Comparison of ENCODE assay signal across 1 cellular context in the genomic region with DNA sequence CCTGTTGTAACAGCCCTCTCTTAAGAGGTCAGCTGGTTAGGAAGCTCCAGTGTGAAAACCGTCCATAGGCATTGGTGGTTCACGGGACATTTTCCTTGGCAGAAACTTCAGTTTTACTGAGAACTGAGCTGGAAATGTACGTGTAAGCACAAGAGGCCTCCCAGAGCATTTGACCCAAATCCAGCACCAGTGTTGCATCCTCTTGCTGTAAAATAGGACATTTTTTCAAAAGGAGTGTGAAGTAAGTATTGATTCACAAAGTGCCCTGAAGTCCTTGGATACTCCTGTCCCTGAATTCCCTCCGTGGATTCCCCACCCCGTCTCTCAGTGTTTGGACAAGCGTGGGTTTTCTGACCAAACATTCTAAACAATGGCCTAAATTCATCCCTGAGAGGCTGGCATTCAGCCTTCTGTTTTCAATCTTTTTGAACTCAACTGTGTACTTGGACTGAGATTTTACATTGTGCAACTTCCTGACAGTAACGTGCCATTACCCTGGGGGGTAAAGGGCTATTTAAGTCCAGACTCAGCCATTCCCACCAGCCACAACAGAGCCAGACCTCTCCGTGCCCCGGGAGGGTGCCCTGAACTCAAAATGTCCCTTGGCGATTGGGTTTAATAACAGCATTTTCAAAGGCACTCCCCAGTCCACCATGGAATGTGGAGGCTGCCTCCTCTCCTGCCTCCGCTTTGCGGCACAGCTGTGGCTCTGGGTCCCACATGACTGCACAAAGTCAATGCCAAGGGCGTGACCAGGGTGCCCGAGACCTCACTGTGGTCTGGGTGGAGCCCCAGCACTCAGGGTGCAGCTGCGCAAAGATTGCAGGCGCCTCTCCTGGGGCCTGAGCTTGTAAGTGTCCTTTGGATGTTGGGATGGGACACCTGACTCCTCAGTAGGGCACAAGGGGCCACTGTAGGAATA.
TF ChIP-seq lines count a peak whose summit lies in the region.

No MANE protein-coding gene starts in this region.

TF ChIP-seq in HepG2, 621 proteins besides CTCF, POLR2A, EP300 and RAD21 (continued from another document and continues in another):
- TF ChIP-seq, protein P1, sequence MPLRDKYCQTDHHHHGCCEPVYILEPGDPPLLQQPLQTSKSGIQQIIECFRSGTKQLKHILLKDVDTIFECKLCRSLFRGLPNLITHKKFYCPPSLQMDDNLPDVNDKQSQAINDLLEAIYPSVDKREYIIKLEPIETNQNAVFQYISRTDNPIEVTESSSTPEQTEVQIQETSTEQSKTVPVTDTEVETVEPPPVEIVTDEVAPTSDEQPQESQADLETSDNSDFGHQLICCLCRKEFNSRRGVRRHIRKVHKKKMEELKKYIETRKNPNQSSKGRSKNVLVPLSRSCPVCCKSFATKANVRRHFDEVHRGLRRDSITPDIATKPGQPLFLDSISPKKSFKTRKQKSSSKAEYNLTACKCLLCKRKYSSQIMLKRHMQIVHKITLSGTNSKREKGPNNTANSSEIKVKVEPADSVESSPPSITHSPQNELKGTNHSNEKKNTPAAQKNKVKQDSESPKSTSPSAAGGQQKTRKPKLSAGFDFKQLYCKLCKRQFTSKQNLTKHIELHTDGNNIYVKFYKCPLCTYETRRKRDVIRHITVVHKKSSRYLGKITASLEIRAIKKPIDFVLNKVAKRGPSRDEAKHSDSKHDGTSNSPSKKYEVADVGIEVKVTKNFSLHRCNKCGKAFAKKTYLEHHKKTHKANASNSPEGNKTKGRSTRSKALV (CRISPR knock-in tag; IDR thresholded peaks at IDR 0.05) = peak; percentile 90; the same call in 1 of the 2 replicates
- TF ChIP-seq, protein P2, sequence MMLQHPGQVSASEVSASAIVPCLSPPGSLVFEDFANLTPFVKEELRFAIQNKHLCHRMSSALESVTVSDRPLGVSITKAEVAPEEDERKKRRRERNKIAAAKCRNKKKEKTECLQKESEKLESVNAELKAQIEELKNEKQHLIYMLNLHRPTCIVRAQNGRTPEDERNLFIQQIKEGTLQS (CRISPR knock-in tag; IDR thresholded peaks at IDR 0.05) = no peak; the same call in 1 of the 2 replicates
- TF ChIP-seq ZNF567 (CRISPR knock-in tag; IDR thresholded peaks at IDR 0.05; ENCODE audit: borderline replicate concordance) (peak; percentile 91; the same call in 1 of the 2 replicates), DPF2 (CRISPR knock-in tag; IDR thresholded peaks at IDR 0.05; ENCODE audit: borderline replicate concordance, low read depth) (peak; percentile 92), ZNF780A (CRISPR knock-in tag; IDR thresholded peaks at IDR 0.05) (peak; percentile 74; the same call in 1 of the 2 replicates), ZFP36L1 (CRISPR knock-in tag; IDR thresholded peaks at IDR 0.05) (0 out of 2 replicates have a peak, but pooled peaks have one; percentile 57), ZNF616 (CRISPR knock-in tag; IDR thresholded peaks at IDR 0.05; ENCODE audit: low read depth) (0 out of 2 replicates have a peak, but pooled peaks have one; percentile 81), SP4 (CRISPR knock-in tag; IDR thresholded peaks at IDR 0.05) (peak; percentile 47), ZNF160 (CRISPR knock-in tag; IDR thresholded peaks at IDR 0.05) (peak; percentile 68; the same call in 1 of the 2 replicates), JUND (CRISPR knock-in tag; IDR thresholded peaks at IDR 0.05) (peak; percentile 54; the same call in 1 of the 2 replicates), MTA1 (CRISPR knock-in tag; IDR thresholded peaks at IDR 0.05; ENCODE audit: borderline replicate concordance) (peak; percentile 94), ZNF430 (CRISPR knock-in tag; IDR thresholded peaks at IDR 0.05) (peak; percentile 79), HCFC1 (IDR thresholded peaks at IDR 0.05; ENCODE audit: low read depth, low read length) (no peak), SIX1 (CRISPR knock-in tag; IDR thresholded peaks at IDR 0.05; ENCODE audit: borderline replicate concordance) (peak; percentile 79; the same call in 1 of the 2 replicates), NCOA5 (CRISPR knock-in tag; IDR thresholded peaks at IDR 0.05) (no peak), TCF12 (IDR thresholded peaks at IDR 0.05) (no peak), TCF12 (CRISPR knock-in tag; IDR thresholded peaks at IDR 0.05) (peak; percentile 98), ONECUT2 (CRISPR knock-in tag; IDR thresholded peaks at IDR 0.05) (peak; percentile 93), NFIC (IDR thresholded peaks at IDR 0.05; ENCODE audit: low read length) (peak; percentile 97), HDAC1 (CRISPR knock-in tag; IDR thresholded peaks at IDR 0.05) (peak; percentile 99), ZBTB21 (CRISPR knock-in tag; IDR thresholded peaks at IDR 0.05) (peak; percentile 50; the same call in 1 of the 2 replicates), FOXJ3 (CRISPR knock-in tag; IDR thresholded peaks at IDR 0.05; ENCODE audit: borderline replicate concordance) (peak; percentile 99), HOXD1 (CRISPR knock-in tag; IDR thresholded peaks at IDR 0.05) (peak; percentile 96), ZFP36 (IDR thresholded peaks at IDR 0.05; ENCODE audit: borderline replicate concordance, low read depth, low read length, partially characterized antibody) (no peak), ZNF607 (CRISPR knock-in tag; IDR thresholded peaks at IDR 0.05; ENCODE audit: borderline replicate concordance) (peak; percentile 6; the same call in 1 of the 2 replicates), NFYC (CRISPR knock-in tag; IDR thresholded peaks at IDR 0.05) (no peak), SUZ12 (IDR thresholded peaks at IDR 0.05; ENCODE audit: low read depth, low read length) (no peak), SOX6 (IDR thresholded peaks at IDR 0.05) (no peak), SOX6 (CRISPR knock-in tag; IDR thresholded peaks at IDR 0.05) (peak; percentile 100), ZNF552 (CRISPR knock-in tag; IDR thresholded peaks at IDR 0.05; ENCODE audit: borderline replicate concordance) (peak; percentile 66), ZNF747 (CRISPR knock-in tag; IDR thresholded peaks at IDR 0.05; ENCODE audit: borderline replicate concordance) (peak; percentile 94; the same call in 1 of the 2 replicates), PHB2 (IDR thresholded peaks at IDR 0.05; ENCODE audit: partially characterized antibody) (no peak), ZNF547 (CRISPR knock-in tag; IDR thresholded peaks at IDR 0.05) (0 out of 2 replicates have a peak, but pooled peaks have one; percentile 42), JUNB (CRISPR knock-in tag; IDR thresholded peaks at IDR 0.05; ENCODE audit: borderline replicate concordance) (peak; percentile 37; the same call in 1 of the 2 replicates), ZFP37 (CRISPR knock-in tag; IDR thresholded peaks at IDR 0.05; ENCODE audit: borderline replicate concordance) (no peak), STAG1 (CRISPR knock-in tag; IDR thresholded peaks at IDR 0.05) (peak; percentile 57), PHF21A (CRISPR knock-in tag; IDR thresholded peaks at IDR 0.05) (peak; percentile 99), ZNF563 (CRISPR knock-in tag; IDR thresholded peaks at IDR 0.05) (peak; percentile 62; the same call in 1 of the 2 replicates), ZNF337 (CRISPR knock-in tag; IDR thresholded peaks at IDR 0.05; ENCODE audit: borderline replicate concordance, low read depth) (peak; percentile 80; the same call in 1 of the 2 replicates), SMARCC2 (IDR thresholded peaks at IDR 0.05) (peak; percentile 58), GZF1 (CRISPR knock-in tag; IDR thresholded peaks at IDR 0.05) (peak; percentile 87; the same call in 1 of the 2 replicates), PRPF4 (IDR thresholded peaks at IDR 0.05; ENCODE audit: low read depth, low read length, poor library complexity, severe bottlenecking) (no peak), NR2C2 (CRISPR knock-in tag; IDR thresholded peaks at IDR 0.05; ENCODE audit: borderline replicate concordance) (peak; percentile 96), ZNF577 (CRISPR knock-in tag; IDR thresholded peaks at IDR 0.05; ENCODE audit: borderline replicate concordance, low read depth) (no peak), ZNF7 (CRISPR knock-in tag; IDR thresholded peaks at IDR 0.05) (no peak), HMG20A (CRISPR knock-in tag; IDR thresholded peaks at IDR 0.05; ENCODE audit: borderline replicate concordance) (peak; percentile 100), TEAD2 (CRISPR knock-in tag; IDR thresholded peaks at IDR 0.05) (0 out of 2 replicates have a peak, but pooled peaks have one; percentile 54), FOXP1 (IDR thresholded peaks at IDR 0.05) (no peak; the same call in 1 of the 2 replicates), FOXP1 (CRISPR knock-in tag; IDR thresholded peaks at IDR 0.05) (peak; percentile 98), DR1 (CRISPR knock-in tag; IDR thresholded peaks at IDR 0.05) (peak; percentile 77; the same call in 1 of the 2 replicates), GABPB1 (CRISPR knock-in tag; IDR thresholded peaks at IDR 0.05) (peak; percentile 75; the same call in 1 of the 2 replicates), JDP2 (CRISPR knock-in tag; IDR thresholded peaks at IDR 0.05; ENCODE audit: borderline replicate concordance) (no peak; the same call in 1 of the 2 replicates)
- TF ChIP-seq, protein P3, sequence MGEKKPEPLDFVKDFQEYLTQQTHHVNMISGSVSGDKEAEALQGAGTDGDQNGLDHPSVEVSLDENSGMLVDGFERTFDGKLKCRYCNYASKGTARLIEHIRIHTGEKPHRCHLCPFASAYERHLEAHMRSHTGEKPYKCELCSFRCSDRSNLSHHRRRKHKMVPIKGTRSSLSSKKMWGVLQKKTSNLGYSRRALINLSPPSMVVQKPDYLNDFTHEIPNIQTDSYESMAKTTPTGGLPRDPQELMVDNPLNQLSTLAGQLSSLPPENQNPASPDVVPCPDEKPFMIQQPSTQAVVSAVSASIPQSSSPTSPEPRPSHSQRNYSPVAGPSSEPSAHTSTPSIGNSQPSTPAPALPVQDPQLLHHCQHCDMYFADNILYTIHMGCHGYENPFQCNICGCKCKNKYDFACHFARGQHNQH (CRISPR knock-in tag; IDR thresholded peaks at IDR 0.05) = peak; percentile 99
- TF ChIP-seq, protein P4, sequence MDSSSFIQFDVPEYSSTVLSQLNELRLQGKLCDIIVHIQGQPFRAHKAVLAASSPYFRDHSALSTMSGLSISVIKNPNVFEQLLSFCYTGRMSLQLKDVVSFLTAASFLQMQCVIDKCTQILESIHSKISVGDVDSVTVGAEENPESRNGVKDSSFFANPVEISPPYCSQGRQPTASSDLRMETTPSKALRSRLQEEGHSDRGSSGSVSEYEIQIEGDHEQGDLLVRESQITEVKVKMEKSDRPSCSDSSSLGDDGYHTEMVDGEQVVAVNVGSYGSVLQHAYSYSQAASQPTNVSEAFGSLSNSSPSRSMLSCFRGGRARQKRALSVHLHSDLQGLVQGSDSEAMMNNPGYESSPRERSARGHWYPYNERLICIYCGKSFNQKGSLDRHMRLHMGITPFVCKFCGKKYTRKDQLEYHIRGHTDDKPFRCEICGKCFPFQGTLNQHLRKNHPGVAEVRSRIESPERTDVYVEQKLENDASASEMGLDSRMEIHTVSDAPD (CRISPR knock-in tag; IDR thresholded peaks at IDR 0.05) = peak; percentile 98
- TF ChIP-seq, protein P5, sequence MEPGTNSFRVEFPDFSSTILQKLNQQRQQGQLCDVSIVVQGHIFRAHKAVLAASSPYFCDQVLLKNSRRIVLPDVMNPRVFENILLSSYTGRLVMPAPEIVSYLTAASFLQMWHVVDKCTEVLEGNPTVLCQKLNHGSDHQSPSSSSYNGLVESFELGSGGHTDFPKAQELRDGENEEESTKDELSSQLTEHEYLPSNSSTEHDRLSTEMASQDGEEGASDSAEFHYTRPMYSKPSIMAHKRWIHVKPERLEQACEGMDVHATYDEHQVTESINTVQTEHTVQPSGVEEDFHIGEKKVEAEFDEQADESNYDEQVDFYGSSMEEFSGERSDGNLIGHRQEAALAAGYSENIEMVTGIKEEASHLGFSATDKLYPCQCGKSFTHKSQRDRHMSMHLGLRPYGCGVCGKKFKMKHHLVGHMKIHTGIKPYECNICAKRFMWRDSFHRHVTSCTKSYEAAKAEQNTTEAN (CRISPR knock-in tag; conservative IDR thresholded peaks at IDR 0.05) = peak; percentile 95
- TF ChIP-seq, protein P6, sequence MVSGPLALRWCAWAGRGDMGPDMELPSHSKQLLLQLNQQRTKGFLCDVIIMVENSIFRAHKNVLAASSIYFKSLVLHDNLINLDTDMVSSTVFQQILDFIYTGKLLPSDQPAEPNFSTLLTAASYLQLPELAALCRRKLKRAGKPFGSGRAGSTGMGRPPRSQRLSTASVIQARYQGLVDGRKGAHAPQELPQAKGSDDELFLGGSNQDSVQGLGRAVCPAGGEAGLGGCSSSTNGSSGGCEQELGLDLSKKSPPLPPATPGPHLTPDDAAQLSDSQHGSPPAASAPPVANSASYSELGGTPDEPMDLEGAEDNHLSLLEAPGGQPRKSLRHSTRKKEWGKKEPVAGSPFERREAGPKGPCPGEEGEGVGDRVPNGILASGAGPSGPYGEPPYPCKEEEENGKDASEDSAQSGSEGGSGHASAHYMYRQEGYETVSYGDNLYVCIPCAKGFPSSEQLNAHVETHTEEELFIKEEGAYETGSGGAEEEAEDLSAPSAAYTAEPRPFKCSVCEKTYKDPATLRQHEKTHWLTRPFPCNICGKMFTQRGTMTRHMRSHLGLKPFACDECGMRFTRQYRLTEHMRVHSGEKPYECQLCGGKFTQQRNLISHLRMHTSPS (CRISPR knock-in tag; IDR thresholded peaks at IDR 0.05; ENCODE audit: low read depth) = peak; percentile 90
- TF ChIP-seq, protein P7, sequence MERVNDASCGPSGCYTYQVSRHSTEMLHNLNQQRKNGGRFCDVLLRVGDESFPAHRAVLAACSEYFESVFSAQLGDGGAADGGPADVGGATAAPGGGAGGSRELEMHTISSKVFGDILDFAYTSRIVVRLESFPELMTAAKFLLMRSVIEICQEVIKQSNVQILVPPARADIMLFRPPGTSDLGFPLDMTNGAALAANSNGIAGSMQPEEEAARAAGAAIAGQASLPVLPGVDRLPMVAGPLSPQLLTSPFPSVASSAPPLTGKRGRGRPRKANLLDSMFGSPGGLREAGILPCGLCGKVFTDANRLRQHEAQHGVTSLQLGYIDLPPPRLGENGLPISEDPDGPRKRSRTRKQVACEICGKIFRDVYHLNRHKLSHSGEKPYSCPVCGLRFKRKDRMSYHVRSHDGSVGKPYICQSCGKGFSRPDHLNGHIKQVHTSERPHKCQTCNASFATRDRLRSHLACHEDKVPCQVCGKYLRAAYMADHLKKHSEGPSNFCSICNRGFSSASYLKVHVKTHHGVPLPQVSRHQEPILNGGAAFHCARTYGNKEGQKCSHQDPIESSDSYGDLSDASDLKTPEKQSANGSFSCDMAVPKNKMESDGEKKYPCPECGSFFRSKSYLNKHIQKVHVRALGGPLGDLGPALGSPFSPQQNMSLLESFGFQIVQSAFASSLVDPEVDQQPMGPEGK (CRISPR knock-in tag; IDR thresholded peaks at IDR 0.05) = peak; percentile 99
- TF ChIP-seq, protein P8, sequence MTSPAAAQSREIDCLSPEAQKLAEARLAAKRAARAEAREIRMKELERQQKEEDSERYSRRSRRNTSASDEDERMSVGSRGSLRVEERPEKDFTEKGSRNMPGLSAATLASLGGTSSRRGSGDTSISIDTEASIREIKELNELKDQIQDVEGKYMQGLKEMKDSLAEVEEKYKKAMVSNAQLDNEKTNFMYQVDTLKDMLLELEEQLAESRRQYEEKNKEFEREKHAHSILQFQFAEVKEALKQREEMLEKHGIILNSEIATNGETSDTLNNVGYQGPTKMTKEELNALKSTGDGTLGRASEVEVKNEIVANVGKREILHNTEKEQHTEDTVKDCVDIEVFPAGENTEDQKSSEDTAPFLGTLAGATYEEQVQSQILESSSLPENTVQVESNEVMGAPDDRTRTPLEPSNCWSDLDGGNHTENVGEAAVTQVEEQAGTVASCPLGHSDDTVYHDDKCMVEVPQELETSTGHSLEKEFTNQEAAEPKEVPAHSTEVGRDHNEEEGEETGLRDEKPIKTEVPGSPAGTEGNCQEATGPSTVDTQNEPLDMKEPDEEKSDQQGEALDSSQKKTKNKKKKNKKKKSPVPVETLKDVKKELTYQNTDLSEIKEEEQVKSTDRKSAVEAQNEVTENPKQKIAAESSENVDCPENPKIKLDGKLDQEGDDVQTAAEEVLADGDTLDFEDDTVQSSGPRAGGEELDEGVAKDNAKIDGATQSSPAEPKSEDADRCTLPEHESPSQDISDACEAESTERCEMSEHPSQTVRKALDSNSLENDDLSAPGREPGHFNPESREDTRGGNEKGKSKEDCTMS (CRISPR knock-in tag; conservative IDR thresholded peaks at IDR 0.05) = no peak; the same call in 1 of the 2 replicates
